17 cellular contexts compared by ENCODE assay signal in genomic region chr5:178774866-178775539, GRCh38.
"Had no signal": no experiment of that assay in that cellular context is flagged by ENCODE, and none has a peak within 500 bp of the region (broad histone marks: within the 10 kb centered on the region; RNA-seq: fewer than 3 reads in every experiment).

No MANE protein-coding gene starts in this region.

- H3K27ac Mint-ChIP-seq: memory B cell; natural killer cell treated with Interleukin-12 subunit alpha and Interleukin-12 subunit beta and Interleukin-15 and Interleukin-18, amount 100 ng/mL, for 72 hours had no signal

- H3K4me3 Mint-ChIP-seq: memory B cell; natural killer cell treated with Interleukin-12 subunit alpha and Interleukin-12 subunit beta and Interleukin-15 and Interleukin-18, amount 100 ng/mL, for 72 hours had no signal

- H3K27me3 Mint-ChIP-seq: natural killer cell treated with Interleukin-12 subunit alpha and Interleukin-12 subunit beta and Interleukin-15 and Interleukin-18, amount 100 ng/mL, for 72 hours had no signal

- H3K36me3 Mint-ChIP-seq: memory B cell; natural killer cell treated with Interleukin-12 subunit alpha and Interleukin-12 subunit beta and Interleukin-15 and Interleukin-18, amount 100 ng/mL, for 72 hours had no signal

- H3K9me3 Mint-ChIP-seq: natural killer cell treated with Interleukin-12 subunit alpha and Interleukin-12 subunit beta and Interleukin-15 and Interleukin-18, amount 100 ng/mL, for 72 hours had no signal

- H3K4me1 ChIP-seq: esophagus muscularis mucosa, gastrocnemius medialis, left ventricle myocardium inferior, lower lobe of right lung had no signal

- H3K4me1 Mint-ChIP-seq: memory B cell had no signal

- H3K9me3 ChIP-seq: esophagus muscularis mucosa, gastrocnemius medialis, left ventricle myocardium inferior, lower lobe of right lung, neutrophil had no signal

- H3K36me3 ChIP-seq: esophagus muscularis mucosa, gastrocnemius medialis, left ventricle myocardium inferior, lower lobe of right lung, neutrophil had no signal

- H3K27me3 ChIP-seq: esophagus muscularis mucosa, gastrocnemius medialis had no signal

- H3K4me3 ChIP-seq: coronary artery, esophagus muscularis mucosa, gastrocnemius medialis, left ventricle myocardium inferior, lower lobe of right lung had no signal

- H3K27ac ChIP-seq: coronary artery, esophagus muscularis mucosa, gastrocnemius medialis, left ventricle myocardium inferior, lower lobe of right lung, neutrophil had no signal

- ATAC-seq: gastrocnemius medialis, lower lobe of right lung had no signal

- DNase-seq: central memory CD4-positive, alpha-beta T cell; effector CD4-positive, alpha-beta T cell; gastrocnemius medialis; glutamatergic neuron; islet precursor cell; left ventricle myocardium inferior; lower lobe of right lung; midbrain; right cardiac atrium; small intestine; stimulated activated CD4-positive, alpha-beta T cell treated with anti-CD3 and anti-CD28 coated beads, Interleukin-2, amount 100 ng/mL, for 48 hours; trophoblast cell had no signal
